11 cellular contexts compared by ENCODE assay signal in genomic region chr2:134679740-134680139, GRCh38. TPM values are rescaled to one million over a fixed set of nuclear protein-coding genes. Genes with fewer than 3 reads are reported as not detected.
DNase-seq lines count a peak whose midpoint lies in the region; ATAC-seq, FAIRE-seq and TF ChIP-seq lines count a peak whose summit lies in the region.
"Had no signal": no experiment of that assay in that cellular context is flagged by ENCODE, and none has a peak within 500 bp of the region (broad histone marks: within the 10 kb centered on the region; RNA-seq: fewer than 3 reads in every experiment).

No MANE protein-coding gene starts in this region.

- H3K27me3 Mint-ChIP-seq in activated T-cell treated with anti-CD3 and anti-CD28 coated beads, Interleukin-2, amount 50 U/mL, for 72 hours (ENCODE audit: low read depth) = peaks cover 12% of the 10 kb centered on the region
- no peaks in the 10 kb centered on the region for H3K27me3 Mint-ChIP-seq in natural killer cell (ENCODE audit: low read depth in 2 of 2)

- intact Hi-C loops in natural killer cell (cut with micrococcal nuclease) = loop anchor here (1.0 kb wide), 1 partner anchor 9 kb away; no protein-coding TSS in a partner anchor

- no peak for TF ChIP-seq POLR2A in GM12891 (IDR thresholded peaks at IDR 0.05; ENCODE audit: low read depth, low read length)

- TF ChIP-seq CTCF in natural killer cell (IDR thresholded peaks at IDR 0.05) = no peak

- H3K36me3 Mint-ChIP-seq in activated T-cell treated with anti-CD3 and anti-CD28 coated beads, Interleukin-2, amount 50 U/mL, for 72 hours (ENCODE audit: insufficient read depth in 2 of 2) = no peaks in the 10 kb centered on the region
- no peaks in the 10 kb centered on the region for H3K36me3 Mint-ChIP-seq in natural killer cell

- FAIRE-seq in GM12891 (lab: Jason Lieb, UNC) = peak; percentile 57
- FAIRE-seq: HepG2 had no signal

- no peak overlapping the region for H3K27ac Mint-ChIP-seq in activated T-cell treated with anti-CD3 and anti-CD28 coated beads, Interleukin-2, amount 50 U/mL, for 72 hours
- H3K27ac Mint-ChIP-seq in natural killer cell = peak overlapping the region; percentile 81 to 90

- peaks cover 61% of the 10 kb centered on the region for H3K4me1 Mint-ChIP-seq in activated T-cell treated with anti-CD3 and anti-CD28 coated beads, Interleukin-2, amount 50 U/mL, for 72 hours (ENCODE audit: low read depth)
- peaks cover 78 to 91% of the 10 kb centered on the region in 2 donors for H3K4me1 Mint-ChIP-seq in natural killer cell

- DNase-seq in GM12891 (ENCODE audit: insufficient read length, low spot score) = no peak
- DNase-seq in NOMO-1 (lab: John Stamatoyannopoulos, UW; ENCODE audit: unreplicated experiment in 2 of 2) = peak; percentile 69 to 78
- DNase-seq in activated T-cell treated with anti-CD3 and anti-CD28 coated beads, Interleukin-2, amount 50 U/mL, for 72 hours = peak; percentile 29 to 30
- DNase-seq in natural killer cell = no peak
- no peak for DNase-seq in cerebellum (ENCODE audit: low spot score)
- DNase-seq in NCI-H1417 treated with DMSO at 0.1 percent for 48 hours (lab: John Stamatoyannopoulos, UW) = no peak
- DNase-seq in mesenteric fat pad (ENCODE audit: low spot score) = no peak
- DNase-seq in NCI-H226 = no peak
- DNase-seq: cerebellar nuclear complex, DMS79 treated with DMSO at 0.1 percent for 48 hours had no signal

- no peaks in the 10 kb centered on the region for H3K9me3 Mint-ChIP-seq in activated T-cell treated with anti-CD3 and anti-CD28 coated beads, Interleukin-2, amount 50 U/mL, for 72 hours
- H3K9me3 Mint-ChIP-seq in natural killer cell = no peaks in the 10 kb centered on the region

- peak; percentile 35 to 49 for ATAC-seq in activated T-cell treated with anti-CD3 and anti-CD28 coated beads, Interleukin-2, amount 50 U/mL, for 72 hours (replicated peaks in 1 of 2)
- peak; percentile 61 to 80 (median 68) for ATAC-seq in natural killer cell
- ATAC-seq: HepG2 had no signal

- peak overlapping the region in 1 of 2 donors; percentile 24 for H3K4me3 Mint-ChIP-seq in activated T-cell treated with anti-CD3 and anti-CD28 coated beads, Interleukin-2, amount 50 U/mL, for 72 hours
- peak overlapping the region; percentile 84 for H3K4me3 Mint-ChIP-seq in natural killer cell

TF ChIP-seq in GM12891, 5 proteins besides CTCF, POLR2A, EP300 and RAD21:
- TF ChIP-seq SPI1 (IDR thresholded peaks at IDR 0.05; ENCODE audit: low read depth, low read length) (no peak), POU2F2 (IDR thresholded peaks at IDR 0.05; ENCODE audit: low read depth, low read length) (no peak), POLR2AphosphoS5 (IDR thresholded peaks at IDR 0.05; ENCODE audit: low read depth, low read length) (no peak), PAX5 (IDR thresholded peaks at IDR 0.05; ENCODE audit: insufficient read depth, low read length, severe bottlenecking) (no peak), TAF1 (IDR thresholded peaks at IDR 0.05; ENCODE audit: low read depth, low read length) (no peak)

RNA-seq across cellular contexts. Expression of gene TMEM163, which starts 39.1 kb away (rescaled TPM):
- 10.9 TPM for polyA plus RNA-seq in GM12891 (2012; ENCODE audit: low read depth, missing spikeins)
- total RNA-seq in activated T-cell treated with anti-CD3 and anti-CD28 coated beads, Interleukin-2, amount 50 U/mL, for 72 hours = under 1 TPM; 0.12 TPM
- total RNA-seq in natural killer cell = 10 to 100 TPM in 2 of 3 donors, 1 to 10 TPM in 1; 6.8 to 11.6 (median 10.3) TPM
- total RNA-seq in cerebellum = 10.2 TPM
- total RNA-seq in mesenteric fat pad = 1.9 TPM
- total RNA-seq: HepG2 had no signal

Comparison
In these comparisons a context has a peak if more than half of its experiments do, and no peak if none do; other contexts are left out.
1. DNase-seq: peak in NOMO-1 (2 of 2) and activated T-cell treated with anti-CD3 and anti-CD28 coated beads, Interleukin-2, amount 50 U/mL, for 72 hours (2 of 2); none in GM12891 (single experiment), natural killer cell (single experiment), cerebellum (single experiment), NCI-H1417 treated with DMSO at 0.1 percent for 48 hours (single experiment), mesenteric fat pad (single experiment) and NCI-H226 (single experiment).